ENCODE assay signal across 14 cellular contexts in genomic region chr1:23759277-23759676, GRCh38. TPM values are rescaled to one million over a fixed set of nuclear protein-coding genes. Genes with fewer than 3 reads are reported as not detected.
DNase-seq lines count a peak whose midpoint lies in the region; ATAC-seq and TF ChIP-seq lines count a peak whose summit lies in the region.
"Had no signal": no experiment of that assay in that cellular context is flagged by ENCODE, and none has a peak within 500 bp of the region (broad histone marks: within the 10 kb centered on the region; RNA-seq: fewer than 3 reads in every experiment).

No MANE protein-coding gene starts in this region.

- peak; percentile 72 to 88 (median 79) for ATAC-seq in heart right ventricle
- no peak for ATAC-seq in esophagus mucosa
- ATAC-seq in HG02798 (IDR thresholded peaks at IDR 0.05; ENCODE audit: poor library complexity, unreplicated experiment) = no peak
- ATAC-seq: stimulated activated naive CD8-positive, alpha-beta T cell treated with anti-CD3 and anti-CD28 coated beads, Interleukin-15, amount 100 ng/mL, for 72 hours had no signal

- H3K4me3 ChIP-seq in heart right ventricle = no peak overlapping the region

- 33 to 42% methylated on average over 4 of the region's 4 CpGs for WGBS in heart right ventricle, 2 donors

- no peaks in the 10 kb centered on the region for H3K9me3 ChIP-seq in heart right ventricle

- H3K36me3 ChIP-seq in heart right ventricle = peaks cover 0 to 97% (median 47%) of the 10 kb centered on the region in 9 donors

- no peak for TF ChIP-seq CTCF in heart right ventricle (IDR thresholded peaks at IDR 0.05)

- H3K27me3 ChIP-seq in heart right ventricle = no peaks in the 10 kb centered on the region

- peak overlapping the region in 8 of 10 donors; percentile 3 to 64 (median 38) for H3K27ac ChIP-seq in heart right ventricle

- peaks cover 4 to 71% (median 40%) of the 10 kb centered on the region in 9 donors for H3K4me1 ChIP-seq in heart right ventricle

- intact Hi-C loops in heart right ventricle (cut with DNase I) = no loop called here

- DNase-seq in C1 segment of cervical spinal cord (lab: John Stamatoyannopoulos, UW) = peak in 10 of 14 donors; percentile 14 to 49 (median 28)
- peak in 51 of 58 donors; percentile 7 to 86 (median 40) for DNase-seq in anterior cingulate cortex (lab: John Stamatoyannopoulos, UW)
- peak in 1 of 2 donors; percentile 43 for DNase-seq in heart right ventricle
- peak in 35 of 56 donors; percentile 2 to 57 (median 26) for DNase-seq in nucleus accumbens (lab: John Stamatoyannopoulos, UW)
- no peak for DNase-seq in stimulated activated CD4-positive, alpha-beta T cell treated with anti-CD3 and anti-CD28 coated beads, Interleukin-1b, Interleukin-23, amount 100 ng/mL, for 48 hours
- no peak for DNase-seq in NCI-H2081 treated with DMSO at 0.1 percent for 48 hours (lab: John Stamatoyannopoulos, UW)
- DNase-seq: activated naive CD8-positive, alpha-beta T cell treated with anti-CD3 and anti-CD28 coated beads, Interleukin-2, amount 10 ng/mL, durations not matched to agents 7 days and 5 days; activated T-cell treated with anti-CD3 and anti-CD28 coated beads, Interleukin-2, amount 50 U/mL, for 48 hours; MV-4-11; NCI-H2029 treated with DMSO at 0.1 percent for 48 hours; NCI-H524 treated with DMSO at 0.1 percent for 48 hours; stimulated activated naive CD8-positive, alpha-beta T cell treated with anti-CD3 and anti-CD28 coated beads, Interleukin-15, amount 100 ng/mL, for 72 hours had no signal

RNA-seq across cellular contexts. Expression of gene ELOA, which starts 16.0 kb away (rescaled TPM):
- total RNA-seq in heart right ventricle = 10 to 100 TPM; 28.3 to 39.0 (median 34.3) TPM
- polyA plus RNA-seq in heart right ventricle = 10 to 100 TPM; 11.2 to 14.9 TPM
- total RNA-seq in esophagus mucosa = 35.1 TPM

RNA-seq across cellular contexts. Expression of gene PITHD1, which starts 18.9 kb away (rescaled TPM):
- total RNA-seq in heart right ventricle (10 to 100 TPM; 37.6 to 52.8 (median 43.3) TPM), esophagus mucosa (63.8 TPM)
- polyA plus RNA-seq in heart right ventricle = 10 to 100 TPM; 25.3 to 71.7 TPM

RNA-seq across cellular contexts. Expression of gene LYPLA2, which starts 31.7 kb away (rescaled TPM):
- total RNA-seq in heart right ventricle = 10 to 100 TPM; 22.0 to 31.9 (median 27.0) TPM
- polyA plus RNA-seq in heart right ventricle = 10 to 100 TPM; 25.8 to 54.5 TPM
- 48.9 TPM for total RNA-seq in esophagus mucosa

RNA-seq across cellular contexts. Expression of gene GALE, which starts 41.3 kb away (rescaled TPM):
- total RNA-seq in heart right ventricle (10 to 100 TPM in 2 of 10 donors, 1 to 10 TPM in 8; 5.3 to 14.1 (median 7.9) TPM), esophagus mucosa (61.6 TPM)
- polyA plus RNA-seq in heart right ventricle = 10 to 100 TPM; 14.9 to 22.2 TPM

Comparison
In these comparisons a context has a peak if more than half of its experiments do, and no peak if none do; other contexts are left out.
1. DNase-seq: peak in C1 segment of cervical spinal cord (10 of 14), anterior cingulate cortex (51 of 58) and nucleus accumbens (35 of 56); none in stimulated activated CD4-positive, alpha-beta T cell treated with anti-CD3 and anti-CD28 coated beads, Interleukin-1b, Interleukin-23, amount 100 ng/mL, for 48 hours (single experiment) and NCI-H2081 treated with DMSO at 0.1 percent for 48 hours (single experiment).
2. ATAC-seq: peak in heart right ventricle (8 of 8); none in esophagus mucosa (single experiment) and HG02798 (single experiment).